8 cellular contexts compared by ENCODE assay signal in genomic region chr9:113580954-113581311, GRCh38.
DNase-seq lines count a peak whose midpoint lies in the region; ATAC-seq and TF ChIP-seq lines count a peak whose summit lies in the region.

No MANE protein-coding gene starts in this region.

- H3K36me3 ChIP-seq in skeletal muscle satellite cell (ENCODE audit: insufficient read depth, low read length) = peaks cover 18% of the 10 kb centered on the region

- ATAC-seq in T-cell (replicated peaks in 1 of 4) (no peak), left cardiac atrium (peak; percentile 0 to 7), GM18867 (IDR thresholded peaks at IDR 0.05; ENCODE audit: unreplicated experiment) (no peak), HG03565 (IDR thresholded peaks at IDR 0.05; ENCODE audit: unreplicated experiment) (no peak)

- H3K4me2 ChIP-seq in skeletal muscle satellite cell (ENCODE audit: low read length) = peak overlapping the region; percentile 68

- H3K4me3 Mint-ChIP-seq in T-cell = peak overlapping the region; percentile 65 to 81 (median 79)
- H3K4me3 Mint-ChIP-seq in progenitor cell of endocrine pancreas (ENCODE audit: low read depth) = no peak overlapping the region

- no peaks in the 10 kb centered on the region for H3K27me3 ChIP-seq in skeletal muscle satellite cell (ENCODE audit: control insufficient read depth, insufficient read depth, low read length)

- H3K27ac Mint-ChIP-seq in T-cell (peak overlapping the region; percentile 98 to 99), progenitor cell of endocrine pancreas (no peak overlapping the region)

- H3K27me3 Mint-ChIP-seq in T-cell = no peaks in the 10 kb centered on the region
- no peaks in the 10 kb centered on the region for H3K27me3 Mint-ChIP-seq in progenitor cell of endocrine pancreas

- peak overlapping the region; percentile 56 for H3K9ac ChIP-seq in skeletal muscle satellite cell (ENCODE audit: low read depth, low read length)

- H3K4me3 ChIP-seq in GM08714 (ENCODE audit: low read length) (peak overlapping the region; percentile 7; the same call in 1 of the 2 replicates), skeletal muscle satellite cell (ENCODE audit: low read length) (peak overlapping the region; percentile 39)

- peaks cover 54% of the 10 kb centered on the region for H3K4me1 ChIP-seq in skeletal muscle satellite cell (ENCODE audit: control insufficient read depth, insufficient read depth, low read length)

- H3K4me1 Mint-ChIP-seq in T-cell (peaks cover 70 to 92% (median 78%) of the 10 kb centered on the region in 3 donors), progenitor cell of endocrine pancreas (ENCODE audit: low read depth) (no peaks in the 10 kb centered on the region)

- CTCF ChIA-PET in T-cell (lab: Charles Lee) = interaction anchor here (1.5 to 2.0 kb wide), 2 partner anchors 135 to 306 kb away, joined by 3 to 17 read pairs; no protein-coding TSS in a partner anchor

- intact Hi-C loops in left cardiac atrium (cut with DNase I) = no loop called here

- DNase-seq in T-cell (no peak), left cardiac atrium (no peak), progenitor cell of endocrine pancreas (ENCODE audit: low spot score, unreplicated experiment) (no peak), GM03348 (ENCODE audit: low spot score) (no peak)

- H3K36me3 Mint-ChIP-seq in T-cell = peaks cover 9% of the 10 kb centered on the region
- H3K36me3 Mint-ChIP-seq in progenitor cell of endocrine pancreas (ENCODE audit: insufficient read depth) = peaks cover 2% of the 10 kb centered on the region

- H3K9me3 Mint-ChIP-seq in T-cell (no peaks in the 10 kb centered on the region), progenitor cell of endocrine pancreas (ENCODE audit: low read depth) (no peaks in the 10 kb centered on the region)

- POLR2A ChIA-PET in T-cell (lab: Charles Lee) = no interaction called here

- H3K9me3 ChIP-seq in skeletal muscle satellite cell (replicated peaks; ENCODE audit: low read length) = no peaks in the 10 kb centered on the region

- no peak for TF ChIP-seq CTCF in progenitor cell of endocrine pancreas (IDR thresholded peaks at IDR 0.05; ENCODE audit: unreplicated experiment)

Comparison
In these comparisons a context has a peak if more than half of its experiments do, and no peak if none do; other contexts are left out.
1. ATAC-seq: peak in left cardiac atrium (2 of 2); none in T-cell (0 of 4), GM18867 (single experiment) and HG03565 (single experiment).